In the genomic region with DNA sequence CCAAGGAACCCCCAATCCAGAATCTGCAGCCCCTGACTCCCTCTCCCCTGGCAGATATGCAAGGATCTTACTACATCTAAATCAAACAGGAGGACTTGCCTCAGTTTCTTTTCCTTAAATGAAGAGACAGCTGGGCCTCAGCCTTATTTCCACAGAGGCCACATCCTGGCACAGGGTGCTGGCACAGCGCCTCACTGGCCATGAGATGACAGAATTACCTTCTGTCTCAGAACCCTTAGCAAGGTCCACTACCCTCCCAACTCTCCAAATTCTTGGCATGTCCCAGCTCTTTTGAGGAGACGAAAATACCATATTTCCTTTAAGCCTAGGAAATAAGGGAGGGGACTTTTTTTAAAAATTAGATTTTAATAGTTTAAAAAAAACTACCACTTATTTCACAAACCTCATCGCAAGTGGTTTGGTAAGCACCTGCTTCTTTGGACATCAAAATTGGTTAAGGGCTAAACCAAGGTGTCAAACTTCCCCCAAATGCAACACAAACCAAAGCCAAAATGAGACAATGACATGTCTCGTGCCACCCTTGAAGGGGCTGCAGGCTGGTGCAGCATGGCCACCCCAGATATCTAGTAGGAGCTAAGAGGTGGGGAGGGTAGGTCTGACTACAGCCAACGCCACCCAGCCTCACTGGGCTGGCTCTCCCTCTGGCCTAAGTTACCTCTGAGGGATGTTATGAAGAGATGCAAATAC, we compare ENCODE assay signal across 13 cellular contexts. TPM values are rescaled to one million over a fixed set of nuclear protein-coding genes. Genes with fewer than 3 reads are reported as not detected.
A peak's percentile ranks its signal among the peaks of the same experiment; 100 is the strongest.
DNase-seq lines count a peak whose midpoint lies in the region; ATAC-seq and TF ChIP-seq lines count a peak whose summit lies in the region.
"Had no signal": no experiment of that assay in that cellular context is flagged by ENCODE, and none has a peak within 500 bp of the region (broad histone marks: within the 10 kb centered on the region; RNA-seq: fewer than 3 reads in every experiment).

No MANE protein-coding gene starts in this region.

- peaks cover 8% of the 10 kb centered on the region for H3K36me3 Mint-ChIP-seq in activated naive CD4-positive, alpha-beta T cell treated with anti-CD3 and anti-CD28 coated beads for 36 hours (ENCODE audit: low read depth)
- H3K36me3 Mint-ChIP-seq in activated CD8-positive, alpha-beta T cell treated with anti-CD3 and anti-CD28 coated beads, Interleukin-2, amount 10 ng/mL, durations not matched to agents 7 days and 5 days (ENCODE audit: low read depth): peaks cover 39% of the 10 kb centered on the region

- no peaks in the 10 kb centered on the region for H3K9me3 Mint-ChIP-seq in activated naive CD4-positive, alpha-beta T cell treated with anti-CD3 and anti-CD28 coated beads for 36 hours
- no peaks in the 10 kb centered on the region for H3K9me3 Mint-ChIP-seq in activated CD8-positive, alpha-beta T cell treated with anti-CD3 and anti-CD28 coated beads, Interleukin-2, amount 10 ng/mL, durations not matched to agents 7 days and 5 days (ENCODE audit: insufficient read depth)

- H3K27ac Mint-ChIP-seq in activated naive CD4-positive, alpha-beta T cell treated with anti-CD3 and anti-CD28 coated beads for 36 hours: peak overlapping the region; percentile 99
- H3K27ac Mint-ChIP-seq in activated CD8-positive, alpha-beta T cell treated with anti-CD3 and anti-CD28 coated beads, Interleukin-2, amount 10 ng/mL, durations not matched to agents 7 days and 5 days: peak overlapping the region; percentile 98

- CTCF ChIA-PET in activated naive CD4-positive, alpha-beta T cell treated with anti-CD3 and anti-CD28 coated beads for 36 hours (lab: Charles Lee): interaction anchor here (1.8 to 2.1 kb wide), 2 partner anchors 23 to 30 kb away, joined by 8 read pairs; no protein-coding TSS in a partner anchor
- CTCF ChIA-PET in activated CD8-positive, alpha-beta T cell treated with anti-CD3 and anti-CD28 coated beads, Interleukin-2, amount 10 ng/mL, durations not matched to agents 7 days and 5 days (lab: Charles Lee): interaction anchor here (1.7 to 4.7 kb wide), 4 partner anchors 9 to 30 kb away, joined by 4 to 22 read pairs (median 11); a partner anchor contains a TSS

- WGBS in right cardiac atrium: 74% methylated on average over 5 of the region's 5 CpGs

- H3K27ac ChIP-seq in right cardiac atrium (ENCODE audit: low read length): peak overlapping the region; percentile 73
- peak overlapping the region; percentile 34 to 93 for H3K27ac ChIP-seq in thoracic aorta
- H3K27ac ChIP-seq: GM23248, hepatocyte had no signal

- peaks cover 71% of the 10 kb centered on the region for H3K4me1 Mint-ChIP-seq in activated naive CD4-positive, alpha-beta T cell treated with anti-CD3 and anti-CD28 coated beads for 36 hours (ENCODE audit: low read depth)
- peaks cover 75% of the 10 kb centered on the region for H3K4me1 Mint-ChIP-seq in activated CD8-positive, alpha-beta T cell treated with anti-CD3 and anti-CD28 coated beads, Interleukin-2, amount 10 ng/mL, durations not matched to agents 7 days and 5 days (ENCODE audit: low read depth)

- intact Hi-C loops in activated naive CD4-positive, alpha-beta T cell treated with anti-CD3 and anti-CD28 coated beads for 36 hours (cut with micrococcal nuclease): loop anchor here (1.0 to 5.0 kb wide), 7 partner anchors 11 to 546 kb away; a partner anchor contains a TSS
- intact Hi-C loops in right cardiac atrium (cut with DNase I): no loop called here

- H3K27me3 Mint-ChIP-seq in activated naive CD4-positive, alpha-beta T cell treated with anti-CD3 and anti-CD28 coated beads for 36 hours (ENCODE audit: low read depth): no peaks in the 10 kb centered on the region
- H3K27me3 Mint-ChIP-seq in activated CD8-positive, alpha-beta T cell treated with anti-CD3 and anti-CD28 coated beads, Interleukin-2, amount 10 ng/mL, durations not matched to agents 7 days and 5 days (ENCODE audit: low read depth): no peaks in the 10 kb centered on the region

- no peaks in the 10 kb centered on the region for H3K9me3 ChIP-seq in right cardiac atrium (ENCODE audit: control insufficient read depth, low read length)
- H3K9me3 ChIP-seq in thoracic aorta: no peaks in the 10 kb centered on the region

- no peak overlapping the region for H3K4me3 Mint-ChIP-seq in activated naive CD4-positive, alpha-beta T cell treated with anti-CD3 and anti-CD28 coated beads for 36 hours
- peak overlapping the region; percentile 84 for H3K4me3 Mint-ChIP-seq in activated CD8-positive, alpha-beta T cell treated with anti-CD3 and anti-CD28 coated beads, Interleukin-2, amount 10 ng/mL, durations not matched to agents 7 days and 5 days

- no peak for ATAC-seq in activated CD8-positive, alpha-beta T cell treated with anti-CD3 and anti-CD28 coated beads, Interleukin-2, amount 10 ng/mL, durations not matched to agents 7 days and 5 days
- ATAC-seq in right cardiac atrium: no peak
- ATAC-seq in thoracic aorta (ENCODE audit: insufficient number of reproducible peaks, low FRiP score, low read depth): no peak
- no peak for ATAC-seq in HG03095 (IDR thresholded peaks at IDR 0.05; ENCODE audit: unreplicated experiment)

- TF ChIP-seq CTCF in thoracic aorta (IDR thresholded peaks at IDR 0.05): no peak

- H3K4me3 ChIP-seq in right cardiac atrium (ENCODE audit: low read length) (no peak overlapping the region), thoracic aorta (no peak overlapping the region)
- H3K4me3 ChIP-seq: GM23248, hepatocyte had no signal

- H3K4me1 ChIP-seq in right cardiac atrium (ENCODE audit: control insufficient read depth, insufficient read depth, low read length) (peaks cover 24% of the 10 kb centered on the region), thoracic aorta (ENCODE audit: control insufficient read depth in 1 of 2, low read depth in 2 of 2) (peaks cover 47 to 55% of the 10 kb centered on the region in 2 donors)

- H3K36me3 ChIP-seq in thoracic aorta: no peaks in the 10 kb centered on the region

- POLR2A ChIA-PET in activated CD8-positive, alpha-beta T cell treated with anti-CD3 and anti-CD28 coated beads, Interleukin-2, amount 10 ng/mL, durations not matched to agents 7 days and 5 days (lab: Charles Lee): interaction anchor here (1.0 to 6.1 kb wide), 11 partner anchors 9 to 59 kb away, joined by 3 to 47 read pairs (median 7); a partner anchor contains a TSS

- no peaks in the 10 kb centered on the region for H3K27me3 ChIP-seq in right cardiac atrium (ENCODE audit: control insufficient read depth, insufficient read depth)
- no peaks in the 10 kb centered on the region for H3K27me3 ChIP-seq in thoracic aorta (replicated peaks; ENCODE audit: insufficient read depth)
- H3K27me3 ChIP-seq: hepatocyte had no signal

- DNase-seq in activated naive CD4-positive, alpha-beta T cell treated with anti-CD3 and anti-CD28 coated beads for 36 hours: no peak
- no peak for DNase-seq in activated naive CD4-positive, alpha-beta T cell (lab: John Stamatoyannopoulos, UW)
- no peak for DNase-seq in activated CD8-positive, alpha-beta T cell treated with anti-CD3 and anti-CD28 coated beads, Interleukin-2, amount 10 ng/mL, durations not matched to agents 7 days and 5 days
- peak in 2 of 3 donors; percentile 67 to 69 for DNase-seq in right cardiac atrium
- DNase-seq in thoracic aorta (ENCODE audit: low spot score): no peak
- no peak for DNase-seq in COLO829 (ENCODE audit: low spot score)
- DNase-seq in HPDE6-E6E7 (ENCODE audit: extremely low spot score): no peak
- DNase-seq: effector CD4-positive, alpha-beta T cell; GM23248; NCI-H510A; SW 1271 had no signal

RNA-seq across cellular contexts. Expression of a gene that starts 25.3 kb away (rescaled TPM):
- total RNA-seq in activated naive CD4-positive, alpha-beta T cell treated with anti-CD3 and anti-CD28 coated beads for 36 hours: 10 to 100 TPM; 17.7 TPM
- total RNA-seq in activated CD8-positive, alpha-beta T cell treated with anti-CD3 and anti-CD28 coated beads, Interleukin-2, amount 10 ng/mL, durations not matched to agents 7 days and 5 days: 10 to 100 TPM; 20.8 to 23.5 TPM
- 10 to 100 TPM in 3 of 4 donors, 1 to 10 TPM in 1; 9.9 to 22.8 (median 17.5) TPM for total RNA-seq in right cardiac atrium
- polyA plus RNA-seq in right cardiac atrium: 16.9 TPM
- total RNA-seq in thoracic aorta: 10 to 100 TPM; 12.1 to 23.7 TPM

RNA-seq across cellular contexts. Expression of a gene that starts 30.8 kb away (rescaled TPM):
- 10 to 100 TPM; 35.3 to 39.5 TPM for total RNA-seq in activated naive CD4-positive, alpha-beta T cell treated with anti-CD3 and anti-CD28 coated beads for 36 hours
- total RNA-seq in activated CD8-positive, alpha-beta T cell treated with anti-CD3 and anti-CD28 coated beads, Interleukin-2, amount 10 ng/mL, durations not matched to agents 7 days and 5 days: 10 to 100 TPM; 50.7 to 62.6 TPM
- total RNA-seq in right cardiac atrium (10 to 100 TPM; 48.6 to 75.5 (median 56.2) TPM), thoracic aorta (10 to 100 TPM; 30.9 to 86.6 TPM)
- 56.1 TPM for polyA plus RNA-seq in right cardiac atrium

RNA-seq across cellular contexts. Expression of a gene that starts 49.9 kb away (rescaled TPM):
- 10 to 100 TPM; 83.9 to 85.8 TPM for total RNA-seq in activated naive CD4-positive, alpha-beta T cell treated with anti-CD3 and anti-CD28 coated beads for 36 hours
- total RNA-seq in activated CD8-positive, alpha-beta T cell treated with anti-CD3 and anti-CD28 coated beads, Interleukin-2, amount 10 ng/mL, durations not matched to agents 7 days and 5 days: 10 to 100 TPM; 75.8 to 76.0 TPM
- total RNA-seq in right cardiac atrium: 10 to 100 TPM; 55.8 to 68.2 (median 57.2) TPM
- 17.5 TPM for polyA plus RNA-seq in right cardiac atrium
- 10 to 100 TPM; 38.9 to 51.4 TPM for total RNA-seq in thoracic aorta

Comparison
In these comparisons a context has a peak if more than half of its experiments do, and no peak if none do; other contexts are left out.
1. DNase-seq: peak in right cardiac atrium (2 of 3); none in activated naive CD4-positive, alpha-beta T cell treated with anti-CD3 and anti-CD28 coated beads for 36 hours (single experiment), activated naive CD4-positive, alpha-beta T cell (0 of 4), activated CD8-positive, alpha-beta T cell treated with anti-CD3 and anti-CD28 coated beads, Interleukin-2, amount 10 ng/mL, durations not matched to agents 7 days and 5 days (single experiment), thoracic aorta (single experiment), COLO829 (single experiment) and HPDE6-E6E7 (single experiment).